ENCODE assay signal across 8 cellular contexts in genomic region chr13:29594310-29594709, GRCh38. TPM values are rescaled to one million over a fixed set of nuclear protein-coding genes. Genes with fewer than 3 reads are reported as not detected.
A peak's percentile ranks its signal among the peaks of the same experiment; 100 is the strongest.
DNase-seq lines count a peak whose midpoint lies in the region; ATAC-seq, FAIRE-seq and TF ChIP-seq lines count a peak whose summit lies in the region.

No MANE protein-coding gene starts in this region.

- no peaks in the 10 kb centered on the region for H3K9me3 ChIP-seq in HUES64 (ENCODE audit: insufficient read depth, low read depth, low read length)
- no peaks in the 10 kb centered on the region; the same call in 1 of the 2 replicates for H3K9me3 ChIP-seq in SJSA1 (replicated peaks)
- H3K9me3 ChIP-seq in GM12878 (replicated peaks; ENCODE audit: control insufficient read depth, insufficient read depth, low read length): no peaks in the 10 kb centered on the region
- no peaks in the 10 kb centered on the region for H3K9me3 ChIP-seq in iPS-18c (ENCODE audit: control insufficient read depth, insufficient read depth, low read length)

- 0 out of 2 replicates have a peak, but pooled peaks cover 3% of the 10 kb centered on the region for H3K36me3 ChIP-seq in HUES64 (ENCODE audit: insufficient read depth, low read length)
- peaks cover 57% of the 10 kb centered on the region for H3K36me3 ChIP-seq in SJSA1
- H3K36me3 ChIP-seq in GM12878 (ENCODE audit: control insufficient read depth in 2 of 2, insufficient read depth in 2 of 2, low read length in 1 of 2): peaks cover 0 to 6% of the 10 kb centered on the region in 2 experiments; a peak in 3 of 4 replicates

- peak; percentile 54 for FAIRE-seq in GM12878 (lab: Jason Lieb, UNC)

- H3K79me2 ChIP-seq in GM12878 (ENCODE audit: control insufficient read depth, insufficient read depth, low read length): peaks cover 60% of the 10 kb centered on the region

- no peak for TF ChIP-seq EP300 in GM12878 (IDR thresholded peaks at IDR 0.05; ENCODE audit: borderline replicate concordance in 1 of 2, control insufficient read depth in 1 of 2, low read depth in 2 of 2, low read length in 2 of 2)

- H3K4me3 ChIP-seq in HUES64 (ENCODE audit: low read length) (peak overlapping the region; percentile 87), SJSA1 (peak overlapping the region; percentile 98), GM12878 (peak overlapping the region; percentile 70), iPS-18c (ENCODE audit: insufficient read depth, low read depth, low read length) (peak overlapping the region; percentile 81)

- no peak for TF ChIP-seq RAD21 in GM12878 (IDR thresholded peaks at IDR 0.05; ENCODE audit: insufficient read depth, low read depth, low read length)

- in situ Hi-C loops in GM12878 (cut with MboI): no loop called here

- H3K4me2 ChIP-seq in GM12878 (ENCODE audit: control insufficient read depth, insufficient read depth): peak overlapping the region; percentile 93

- H4K20me1 ChIP-seq in GM12878 (ENCODE audit: control insufficient read depth, insufficient read depth): peaks cover 6% of the 10 kb centered on the region; the same call in 1 of the 2 replicates

- no TSS peak for BruUV-seq in GM12878 (replicated peaks; lab: Mats Ljungman, UMichigan)

- DNase-seq in GF-D8 (lab: John Stamatoyannopoulos, UW) (peak; percentile 48), SJSA1 (ENCODE audit: low read depth in 1 of 2, low spot score in 2 of 2) (peak; percentile 79), GM12878 (ENCODE audit: low read depth, low spot score) (peak; percentile 21), SK-N-DZ (ENCODE audit: low spot score) (no peak)
- peak; percentile 28 to 32 (median 31) for DNase-seq in stimulated activated CD4-positive, alpha-beta T cell treated with anti-CD3 and anti-CD28 coated beads, Interleukin-12 subunit alpha, Interleukin-12 subunit beta, amount 100 ng/mL, for 48 hours (ENCODE audit: low read depth in 2 of 3, low spot score in 1 of 3)

- CTCF ChIA-PET in GM12878 (lab: Yijun Ruan, JAX): no interaction called here

- TF ChIP-seq CTCF in GM12878 (IDR thresholded peaks at IDR 0.05 in 2 of 3, conservative IDR thresholded peaks at IDR 0.05 in 1 of 3; ENCODE audit: control insufficient read depth in 2 of 3, extremely low read depth in 1 of 3, insufficient read depth in 1 of 3, low read depth in 3 of 3, low read length in 3 of 3): no peak

- POLR2A ChIA-PET in GM12878 (lab: Charles Lee): no interaction called here

- H3K27me3 ChIP-seq in HUES64 (ENCODE audit: insufficient read depth, low read length) (peaks cover 15% of the 10 kb centered on the region), SJSA1 (replicated peaks) (no peaks in the 10 kb centered on the region), GM12878 (replicated peaks in 1 of 2; ENCODE audit: control insufficient read depth in 2 of 2, insufficient read depth in 2 of 2, low read length in 1 of 2) (no peaks in the 10 kb centered on the region)

- peaks cover 27% of the 10 kb centered on the region; the same call in 1 of the 2 replicates for H3K4me1 ChIP-seq in HUES64 (ENCODE audit: insufficient read depth, low read length)
- peaks cover 63% of the 10 kb centered on the region for H3K4me1 ChIP-seq in SJSA1 (replicated peaks)
- H3K4me1 ChIP-seq in GM12878 (ENCODE audit: control insufficient read depth, insufficient read depth, low read length): peaks cover 3% of the 10 kb centered on the region; the same call in 1 of the 2 replicates

- TF ChIP-seq POLR2A in GM12878 (IDR thresholded peaks at IDR 0.05; ENCODE audit: low read depth, low read length): no peak

- RAD21 ChIA-PET in GM12878 (lab: Charles Lee; ENCODE audit: unreplicated experiment): no interaction called here

- H2AFZ ChIP-seq in GM12878 (ENCODE audit: control insufficient read depth, low read depth, low read length): peak overlapping the region; percentile 68

- H3K9ac ChIP-seq in HUES64 (ENCODE audit: low read depth, low read length) (peak overlapping the region; percentile 97), GM12878 (ENCODE audit: control insufficient read depth, insufficient read depth, low read length) (peak overlapping the region; percentile 91)

- intact Hi-C loops in GM12878 (cut with micrococcal nuclease; ENCODE audit: unreplicated experiment): loop anchor here (5.0 to 10.0 kb wide), 2 partner anchors 163 to 250 kb away; no protein-coding TSS in a partner anchor

- H3K27ac ChIP-seq in HUES64 (ENCODE audit: low read depth, low read length) (peak overlapping the region; percentile 86; the same call in 1 of the 2 replicates), SJSA1 (peak overlapping the region; percentile 99), GM12878 (ENCODE audit: control insufficient read depth, insufficient read depth) (peak overlapping the region; percentile 96)

- SMC1A ChIA-PET in GM12878 (lab: Charles Lee; ENCODE audit: uncharacterized antibody, unreplicated experiment): no interaction called here

- WGBS in HUES64: 2% methylated on average over 7 of the region's 9 CpGs
- WGBS in GM12878 (ENCODE audit: insufficient coverage, insufficient replicate concordance, low lambda C conversion rate, missing lambda C conversion rate): 1% methylated on average over 9 of the region's 9 CpGs

- ATAC-seq in GM21529 (IDR thresholded peaks at IDR 0.05; ENCODE audit: unreplicated experiment) (peak; percentile 38), GM12878 (peak; percentile 62)

TF ChIP-seq in GM12878, 131 proteins besides CTCF, POLR2A, EP300 and RAD21 (continues in another document):
- no peak for TF ChIP-seq ZBTB40 (IDR thresholded peaks at IDR 0.05; ENCODE audit: borderline replicate concordance)
- TF ChIP-seq TCF12 (IDR thresholded peaks at IDR 0.05; ENCODE audit: low read depth, low read length): peak; percentile 63; the same call in 1 of the 2 replicates
- peak; percentile 30; the same call in 1 of the 2 replicates for TF ChIP-seq JUNB (IDR thresholded peaks at IDR 0.05)
- peak; percentile 59; the same call in 1 of the 2 replicates for TF ChIP-seq EED (IDR thresholded peaks at IDR 0.05; ENCODE audit: low read depth)
- 0 out of 2 replicates have a peak, but pooled peaks have one; percentile 9 for TF ChIP-seq SIN3A (IDR thresholded peaks at IDR 0.05; ENCODE audit: low read depth, low read length)
- TF ChIP-seq WRNIP1 (IDR thresholded peaks at IDR 0.05; ENCODE audit: borderline replicate concordance, low read depth, low read length): 0 out of 2 replicates have a peak, but pooled peaks have one; percentile 64
- no peak for TF ChIP-seq JUND (IDR thresholded peaks at IDR 0.05; ENCODE audit: low read depth, low read length)
- peak; percentile 20 to 41; a peak in 2 of 4 replicates for TF ChIP-seq IKZF2 (IDR thresholded peaks at IDR 0.05)
- peak; percentile 47 for TF ChIP-seq MXI1 (IDR thresholded peaks at IDR 0.05; ENCODE audit: low read depth, low read length)
- TF ChIP-seq NBN (IDR thresholded peaks at IDR 0.05): peak; percentile 34; the same call in 1 of the 2 replicates
- 0 out of 2 replicates have a peak, but pooled peaks have one; percentile 19 for TF ChIP-seq TAF1 (IDR thresholded peaks at IDR 0.05; ENCODE audit: borderline replicate concordance, low read depth, low read length)

RNA-seq across cellular contexts. Expression of gene SLC7A1, which starts 1.2 kb away (rescaled TPM):
- 33.5 TPM for polyA plus RNA-seq in HUES64 (2013, experiment 1 of 2)
- polyA plus RNA-seq in HUES64 (2013, experiment 2 of 2): 30.0 TPM
- total RNA-seq in SJSA1 (2014; rRNA removed; shearing (Covaris generic)): 27.3 and 39.8 TPM in 2 replicates
- total RNA-seq in GM12878 (2013; cell fraction: nucleolus; rRNA removed): 44.0 and 56.5 TPM in 2 replicates
- total RNA-seq in GM12878 (2014; rRNA removed) (16.8 and 22.3 TPM in 2 replicates), GM12878 (2014; rRNA removed; fragmentation: Illumina TruSeq; extraction: Trizol) (13.8 and 15.6 TPM in 2 replicates), GM12878 (2021) (87.9 and 91.7 TPM in 2 replicates)
- 15.9 TPM for polyA plus RNA-seq in GM12878 (2011; ENCODE audit: low read depth)
- polyA plus RNA-seq in GM12878 (2011; rRNA removed) (8.4 and 10.2 TPM in 2 replicates), GM12878 (2014; fragmentation: Illumina TruSeq; extraction: Trizol) (28.2 and 40.3 TPM in 2 replicates), GM12878 (2014; fragmentation: Nextera tagmentation; extraction: Ambion mirVana) (1 to 10 TPM; 6.4 to 7.6 TPM), GM12878 (2014; rRNA removed) (24.6 and 29.4 TPM in 2 replicates), GM12878 (2016; fragmentation: Nextera tagmentation; extraction: Ambion mirVana) (10 to 100 TPM; 25.6 to 25.8 TPM)
- 12.8 and 17.9 TPM in 2 replicates for polyA plus RNA-seq in GM12878 (2011; cell fraction: cytosol; rRNA removed)
- polyA plus RNA-seq in GM12878 (2011; cell fraction: nucleus; rRNA removed): 28.3 and 31.2 TPM in 2 replicates
- polyA plus RNA-seq in GM12878 (2012): 22.7 and 24.7 TPM in 2 replicates
- polyA minus RNA-seq in GM12878 (2011; rRNA and poly(A)+ RNA removed): 19.7 and 28.9 TPM in 2 replicates
- 13.4 and 19.3 TPM in 2 replicates for polyA minus RNA-seq in GM12878 (2011; cell fraction: cytosol; rRNA and poly(A)+ RNA removed)
- 21.8 and 34.3 TPM in 2 replicates for polyA minus RNA-seq in GM12878 (2011; cell fraction: nucleus; rRNA and poly(A)+ RNA removed)
- 18.3 and 20.5 TPM in 2 replicates for polyA plus RNA-seq in SK-N-DZ (2014; cell fraction: cytosol; rRNA removed)
- polyA plus RNA-seq in SK-N-DZ (2014; cell fraction: nucleus; rRNA removed): 10.8 and 21.7 TPM in 2 replicates
